Comparison of ENCODE assay signal across 27 cellular contexts in genomic region chrX:38505583-38505982, GRCh38. TPM values are rescaled to one million over a fixed set of nuclear protein-coding genes. Genes with fewer than 3 reads are reported as not detected.
DNase-seq lines count a peak whose midpoint lies in the region; ATAC-seq, FAIRE-seq and TF ChIP-seq lines count a peak whose summit lies in the region.
"Had no signal": no experiment of that assay in that cellular context is flagged by ENCODE, and none has a peak within 500 bp of the region (broad histone marks: within the 10 kb centered on the region; RNA-seq: fewer than 3 reads in every experiment).

No MANE protein-coding gene starts in this region.

- H3K36me3 Mint-ChIP-seq in astrocyte (ENCODE audit: low read depth, unreplicated experiment), result no peaks in the 10 kb centered on the region
- H3K36me3 Mint-ChIP-seq in CD8-positive, alpha-beta T cell, result no peaks in the 10 kb centered on the region
- H3K36me3 Mint-ChIP-seq in activated naive CD8-positive, alpha-beta T cell treated with anti-CD3 and anti-CD28 coated beads, Interleukin-2, amount 50 U/mL, for 24 hours (ENCODE audit: low read depth), result no peaks in the 10 kb centered on the region

- H3K27ac Mint-ChIP-seq in astrocyte (ENCODE audit: unreplicated experiment), result no peak overlapping the region
- H3K27ac Mint-ChIP-seq in CD8-positive, alpha-beta T cell, result no peak overlapping the region
- no peak overlapping the region for H3K27ac Mint-ChIP-seq in activated naive CD8-positive, alpha-beta T cell treated with anti-CD3 and anti-CD28 coated beads, Interleukin-2, amount 50 U/mL, for 24 hours
- H3K27ac Mint-ChIP-seq: B cell; CD4-positive, alpha-beta T cell; CD8-positive, alpha-beta memory T cell had no signal

- H3K4me1 ChIP-seq in astrocyte (ENCODE audit: insufficient read depth, low read length), result no peaks in the 10 kb centered on the region
- H3K4me1 ChIP-seq in small intestine (ENCODE audit: control insufficient read depth in 2 of 2, insufficient read depth in 1 of 2, low read depth in 1 of 2, low read length in 1 of 2), result no peaks in the 10 kb centered on the region
- no peaks in the 10 kb centered on the region for H3K4me1 ChIP-seq in CD8-positive, alpha-beta T cell (ENCODE audit: insufficient read depth, low read length)
- H3K4me1 ChIP-seq: A549 had no signal

- no peaks in the 10 kb centered on the region for H4K20me1 ChIP-seq in astrocyte (ENCODE audit: insufficient read depth, low read length)
- H4K20me1 ChIP-seq: BLaER1 treated with 17β-estradiol and CSF1 and Interleukin-3, amounts not matched to agents 10 nM and 100 nM had no signal

- no peaks in the 10 kb centered on the region for H3K27me3 Mint-ChIP-seq in astrocyte (ENCODE audit: low read depth, unreplicated experiment)
- H3K27me3 Mint-ChIP-seq in CD8-positive, alpha-beta T cell (ENCODE audit: low read depth), result no peaks in the 10 kb centered on the region
- peaks cover 2% of the 10 kb centered on the region for H3K27me3 Mint-ChIP-seq in activated naive CD8-positive, alpha-beta T cell treated with anti-CD3 and anti-CD28 coated beads, Interleukin-2, amount 50 U/mL, for 24 hours
- H3K27me3 Mint-ChIP-seq: CD4-positive, alpha-beta T cell had no signal

- no peaks in the 10 kb centered on the region for H3K9me3 ChIP-seq in astrocyte (ENCODE audit: insufficient read depth, low read depth, low read length)
- no peaks in the 10 kb centered on the region for H3K9me3 ChIP-seq in small intestine (ENCODE audit: control insufficient read depth, low read depth)
- H3K9me3 ChIP-seq in CD8-positive, alpha-beta T cell (ENCODE audit: low read length), result no peaks in the 10 kb centered on the region
- H3K9me3 ChIP-seq: A549 had no signal

- H3K27ac ChIP-seq in astrocyte (ENCODE audit: low read depth, low read length), result no peak overlapping the region
- H3K27ac ChIP-seq in small intestine (ENCODE audit: low read depth in 1 of 2, low read length in 1 of 2), result no peak overlapping the region
- no peak overlapping the region for H3K27ac ChIP-seq in CD8-positive, alpha-beta T cell (ENCODE audit: low read depth, low read length)
- H3K27ac ChIP-seq: 22Rv1; A549; BLaER1 treated with 17β-estradiol and CSF1 and Interleukin-3, amounts not matched to agents 10 nM and 100 nM; C4-2B had no signal

- H3K79me2 ChIP-seq in astrocyte (ENCODE audit: insufficient read depth, low read length), result no peaks in the 10 kb centered on the region

- no peak for DNase-seq in astrocyte (ENCODE audit: low read depth)
- no peak for DNase-seq in left colon
- DNase-seq in small intestine, result peak; percentile 70
- DNase-seq in CD8-positive, alpha-beta T cell, result no peak
- DNase-seq in activated naive CD8-positive, alpha-beta T cell treated with anti-CD3 and anti-CD28 coated beads, Interleukin-2, amount 50 U/mL, for 24 hours, result no peak
- DNase-seq: AML-193; CD4-positive, alpha-beta T cell; CD8-positive, alpha-beta memory T cell; COR-L47; DMS 273 treated with DMSO at 0.1 percent for 48 hours; DMS153; DMS53; DMS79; DND-41; EL; GDM1 had no signal

- TF ChIP-seq CTCF in astrocyte (IDR thresholded peaks at IDR 0.05; ENCODE audit: insufficient read depth, low read depth, low read length), result no peak
- no peak for TF ChIP-seq CTCF in CD8-positive, alpha-beta T cell (IDR thresholded peaks at IDR 0.05)

- H3K4me3 ChIP-seq in astrocyte (ENCODE audit: insufficient read depth, low read depth, low read length) (no peak overlapping the region), small intestine (ENCODE audit: low read depth in 1 of 2, low read length in 2 of 2) (no peak overlapping the region)
- H3K4me3 ChIP-seq in CD8-positive, alpha-beta T cell (ENCODE audit: low read depth, low read length), result no peak overlapping the region
- H3K4me3 ChIP-seq: A549; BLaER1 treated with 17β-estradiol and CSF1 and Interleukin-3, amounts not matched to agents 10 nM and 100 nM; GM12878 had no signal

- POLR2A ChIA-PET in CD8-positive, alpha-beta T cell (lab: Charles Lee), result no interaction called here

- 0 to 30% (median 6%) methylated on average over 1 of the region's 1 CpG for WGBS in small intestine, 3 donors

- no peak overlapping the region for H2AFZ ChIP-seq in astrocyte (ENCODE audit: low read depth, low read length)

- no peaks in the 10 kb centered on the region for H3K27me3 ChIP-seq in astrocyte (ENCODE audit: insufficient read depth, low read length)
- H3K27me3 ChIP-seq in small intestine (ENCODE audit: control insufficient read depth in 2 of 2, insufficient read depth in 2 of 2, low read length in 2 of 2), result no peaks in the 10 kb centered on the region
- H3K27me3 ChIP-seq in CD8-positive, alpha-beta T cell (ENCODE audit: insufficient read depth, low read length), result no peaks in the 10 kb centered on the region
- H3K27me3 ChIP-seq: BLaER1 treated with 17β-estradiol and CSF1 and Interleukin-3, amounts not matched to agents 10 nM and 100 nM had no signal

- H3K4me2 ChIP-seq in astrocyte (ENCODE audit: low read length), result no peak overlapping the region
- H3K4me2 ChIP-seq: A549; BLaER1 treated with 17β-estradiol and CSF1 and Interleukin-3, amounts not matched to agents 10 nM and 100 nM had no signal

- intact Hi-C loops in left colon (cut with DNase I, micrococcal nuclease), result no loop called here
- intact Hi-C loops in CD8-positive, alpha-beta T cell (cut with DNase I, micrococcal nuclease), result no loop called here

- ATAC-seq in left colon, result peak; percentile 94
- no peak for ATAC-seq in CD8-positive, alpha-beta T cell
- no peak for ATAC-seq in activated naive CD8-positive, alpha-beta T cell treated with anti-CD3 and anti-CD28 coated beads, Interleukin-2, amount 50 U/mL, for 24 hours
- ATAC-seq: A549, GM12878 had no signal

- H3K4me1 Mint-ChIP-seq in astrocyte (ENCODE audit: low read depth, unreplicated experiment), result no peaks in the 10 kb centered on the region
- H3K4me1 Mint-ChIP-seq in CD8-positive, alpha-beta T cell (ENCODE audit: low read depth), result no peaks in the 10 kb centered on the region
- H3K4me1 Mint-ChIP-seq in activated naive CD8-positive, alpha-beta T cell treated with anti-CD3 and anti-CD28 coated beads, Interleukin-2, amount 50 U/mL, for 24 hours, result no peaks in the 10 kb centered on the region
- H3K4me1 Mint-ChIP-seq: B cell; CD8-positive, alpha-beta memory T cell had no signal

- peak; percentile 84 for FAIRE-seq in astrocyte (lab: Jason Lieb, UNC)
- FAIRE-seq in small intestine (lab: Jason Lieb, UNC), result no peak
- FAIRE-seq: GM12878, GM12892, GM18507 had no signal

- no peak overlapping the region for H3K4me3 Mint-ChIP-seq in astrocyte (ENCODE audit: unreplicated experiment)
- H3K4me3 Mint-ChIP-seq in CD8-positive, alpha-beta T cell, result no peak overlapping the region
- H3K4me3 Mint-ChIP-seq in activated naive CD8-positive, alpha-beta T cell treated with anti-CD3 and anti-CD28 coated beads, Interleukin-2, amount 50 U/mL, for 24 hours, result no peak overlapping the region
- H3K4me3 Mint-ChIP-seq: B cell; CD4-positive, alpha-beta T cell; CD8-positive, alpha-beta memory T cell had no signal

- H3K9me3 Mint-ChIP-seq in astrocyte (ENCODE audit: unreplicated experiment), result no peaks in the 10 kb centered on the region
- H3K9me3 Mint-ChIP-seq in CD8-positive, alpha-beta T cell, result peaks cover 8% of the 10 kb centered on the region
- H3K9me3 Mint-ChIP-seq in activated naive CD8-positive, alpha-beta T cell treated with anti-CD3 and anti-CD28 coated beads, Interleukin-2, amount 50 U/mL, for 24 hours, result no peaks in the 10 kb centered on the region
- H3K9me3 Mint-ChIP-seq: CD4-positive, alpha-beta T cell had no signal

- CTCF ChIA-PET in CD8-positive, alpha-beta T cell (lab: Charles Lee), result no interaction called here

- H3K36me3 ChIP-seq in astrocyte (ENCODE audit: insufficient read depth, low read length), result no peaks in the 10 kb centered on the region
- no peaks in the 10 kb centered on the region for H3K36me3 ChIP-seq in small intestine (ENCODE audit: control insufficient read depth in 2 of 2, insufficient read depth in 2 of 2, low read length in 2 of 2)
- no peaks in the 10 kb centered on the region for H3K36me3 ChIP-seq in CD8-positive, alpha-beta T cell (ENCODE audit: insufficient read depth, low read length)
- H3K36me3 ChIP-seq: BLaER1 treated with 17β-estradiol and CSF1 and Interleukin-3, amounts not matched to agents 10 nM and 100 nM had no signal

- H3K9ac ChIP-seq in astrocyte (ENCODE audit: low read length), result no peak overlapping the region
- H3K9ac ChIP-seq: BLaER1 treated with 17β-estradiol and CSF1 and Interleukin-3, amounts not matched to agents 10 nM and 100 nM had no signal

RNA-seq across cellular contexts. Expression of gene TSPAN7, which starts 55.8 kb away (rescaled TPM):
- total RNA-seq in astrocyte (3.5 and 4.8 TPM in 2 replicates), left colon (100 to 1,000 TPM in 1 of 2 donors, 10 to 100 TPM in 1; 97.1 to 114 TPM)
- polyA plus RNA-seq in small intestine, result 10 to 100 TPM in 1 of 3 donors, 1 to 10 TPM in 2; 6.9 to 70.5 (median 9.2) TPM
- under 1 TPM in 1 of 2 experiments, not detected in 1; 0.52 TPM for total RNA-seq in CD8-positive, alpha-beta T cell
- total RNA-seq: A172, G401, GM12878 had no signal
- polyA plus RNA-seq: BJ had no signal

Comparison
In these comparisons a context has a peak if more than half of its experiments do, and no peak if none do; other contexts are left out.
1. RNA of gene TSPAN7, which starts 55.8 kb away (total RNA-seq): 97.1 to 114 TPM in left colon; 3.5 to 4.8 TPM in astrocyte and 0.52 TPM in CD8-positive, alpha-beta T cell; every median in the first group is over 10 times any median in the second.